2 cellular contexts compared by ENCODE assay signal in genomic region chr17:3472137-3472536, GRCh38.
TF ChIP-seq lines count a peak whose summit lies in the region.

No MANE protein-coding gene starts in this region.

TF ChIP-seq in GM23338, 12 proteins besides CTCF, POLR2A, EP300 and RAD21:
- TF ChIP-seq REST (IDR thresholded peaks at IDR 0.05; ENCODE audit: unreplicated experiment) (no peak), ETS1 (IDR thresholded peaks at IDR 0.05) (no peak), JUNB (IDR thresholded peaks at IDR 0.05; ENCODE audit: unreplicated experiment) (no peak)

TF ChIP-seq in HepG2, 621 proteins besides CTCF, POLR2A, EP300 and RAD21:
- TF ChIP-seq ZNF687 (CRISPR knock-in tag; IDR thresholded peaks at IDR 0.05) = peak; percentile 28; the same call in 1 of the 2 replicates
- peak; percentile 18; the same call in 1 of the 2 replicates for TF ChIP-seq HOXA3 (CRISPR knock-in tag; IDR thresholded peaks at IDR 0.05)
- peak; percentile 81 for TF ChIP-seq ZBTB33 (CRISPR knock-in tag; IDR thresholded peaks at IDR 0.05)
- 0 out of 2 replicates have a peak, but pooled peaks have one; percentile 19 for TF ChIP-seq POGZ (CRISPR knock-in tag; IDR thresholded peaks at IDR 0.05)
- 0 out of 2 replicates have a peak, but pooled peaks have one; percentile 22 for TF ChIP-seq ZBTB4 (CRISPR knock-in tag; IDR thresholded peaks at IDR 0.05; ENCODE audit: borderline replicate concordance)
- no peak for TF ChIP-seq SOX13 (IDR thresholded peaks at IDR 0.05)
- no peak for TF ChIP-seq SOX13 (CRISPR knock-in tag; conservative IDR thresholded peaks at IDR 0.05 in 1 of 2, IDR thresholded peaks at IDR 0.05 in 1 of 2)
- no peak for TF ChIP-seq ZNF576 (CRISPR knock-in tag; IDR thresholded peaks at IDR 0.05)
